In genomic region chr19:20171285-20171684, GRCh38 we compare ENCODE assay signal across 16 cellular contexts.
"Had no signal": no experiment of that assay in that cellular context is flagged by ENCODE, and none has a peak within 500 bp of the region (broad histone marks: within the 10 kb centered on the region; RNA-seq: fewer than 3 reads in every experiment).

No MANE protein-coding gene starts in this region.

- H3K9me3 Mint-ChIP-seq: activated T-helper 17 cell treated with anti-CD3 and anti-CD28 coated beads, Interleukin-2, amount 50 U/mL, for 72 hours had no signal

- H3K4me1 Mint-ChIP-seq: activated T-helper 17 cell treated with anti-CD3 and anti-CD28 coated beads, Interleukin-2, amount 50 U/mL, for 72 hours had no signal

- H3K4me3 Mint-ChIP-seq: activated T-helper 17 cell treated with anti-CD3 and anti-CD28 coated beads, Interleukin-2, amount 50 U/mL, for 72 hours; stimulated activated memory B cell treated with anti-CD40 and anti-IgM and Interleukin-4, amounts not matched to agents 10 μg/mL and 1 μg/mL and 100 μg/mL, for 72 hours had no signal

- FAIRE-seq: islet of Langerhans, pancreas had no signal

- H3K9me3 ChIP-seq: gastrocnemius medialis, pancreas, thyroid gland, vagina had no signal

- H3K27me3 ChIP-seq: gastrocnemius medialis, pancreas, thyroid gland, vagina had no signal

- H3K27ac Mint-ChIP-seq: activated T-helper 17 cell treated with anti-CD3 and anti-CD28 coated beads, Interleukin-2, amount 50 U/mL, for 72 hours; stimulated activated memory B cell treated with anti-CD40 and anti-IgM and Interleukin-4, amounts not matched to agents 10 μg/mL and 1 μg/mL and 100 μg/mL, for 72 hours had no signal

- H3K4me3 ChIP-seq: gastrocnemius medialis, lung, pancreas, thyroid gland, vagina had no signal

- H3K4me1 ChIP-seq: gastrocnemius medialis, pancreas had no signal

- H3K27ac ChIP-seq: gastrocnemius medialis, pancreas, thyroid gland, vagina had no signal

- DNase-seq: activated CD4-positive, alpha-beta T cell treated with anti-CD3 and anti-CD28 coated beads, Interleukin-2, amount 50 U/mL, for 1 hour; activated naive CD4-positive, alpha-beta T cell treated with Interleukin-2 at 50 U/mL for 16 hours; central memory CD4-positive, alpha-beta T cell; cortex of kidney; effector CD4-positive, alpha-beta T cell; gastrocnemius medialis; left colon; pancreas; retina; stimulated activated CD4-positive, alpha-beta T cell treated with anti-CD3 and anti-CD28 coated beads, Interleukin-2, amount 100 ng/mL, for 48 hours; thyroid gland had no signal

- ATAC-seq: activated T-helper 17 cell treated with anti-CD3 and anti-CD28 coated beads, Interleukin-2, amount 50 U/mL, for 72 hours; gastrocnemius medialis; left colon; pancreas; stimulated activated memory B cell treated with anti-CD40 and anti-IgM and Interleukin-4, amounts not matched to agents 10 μg/mL and 1 μg/mL and 100 μg/mL, for 72 hours had no signal

- H3K27me3 Mint-ChIP-seq: activated T-helper 17 cell treated with anti-CD3 and anti-CD28 coated beads, Interleukin-2, amount 50 U/mL, for 72 hours; stimulated activated memory B cell treated with anti-CD40 and anti-IgM and Interleukin-4, amounts not matched to agents 10 μg/mL and 1 μg/mL and 100 μg/mL, for 72 hours had no signal

- H3K36me3 ChIP-seq: gastrocnemius medialis, pancreas, thyroid gland had no signal
